Comparison of ENCODE assay signal across 1 cellular context in genomic region chr9:34454571-34455065, GRCh38.
TF ChIP-seq lines count a peak whose summit lies in the region.

No MANE protein-coding gene starts in this region.

TF ChIP-seq in K562, 482 proteins besides CTCF, POLR2A, EP300 and RAD21:
- TF ChIP-seq ZNF3 (CRISPR knock-in tag; IDR thresholded peaks at IDR 0.05), result no peak
- TF ChIP-seq, protein P1, sequence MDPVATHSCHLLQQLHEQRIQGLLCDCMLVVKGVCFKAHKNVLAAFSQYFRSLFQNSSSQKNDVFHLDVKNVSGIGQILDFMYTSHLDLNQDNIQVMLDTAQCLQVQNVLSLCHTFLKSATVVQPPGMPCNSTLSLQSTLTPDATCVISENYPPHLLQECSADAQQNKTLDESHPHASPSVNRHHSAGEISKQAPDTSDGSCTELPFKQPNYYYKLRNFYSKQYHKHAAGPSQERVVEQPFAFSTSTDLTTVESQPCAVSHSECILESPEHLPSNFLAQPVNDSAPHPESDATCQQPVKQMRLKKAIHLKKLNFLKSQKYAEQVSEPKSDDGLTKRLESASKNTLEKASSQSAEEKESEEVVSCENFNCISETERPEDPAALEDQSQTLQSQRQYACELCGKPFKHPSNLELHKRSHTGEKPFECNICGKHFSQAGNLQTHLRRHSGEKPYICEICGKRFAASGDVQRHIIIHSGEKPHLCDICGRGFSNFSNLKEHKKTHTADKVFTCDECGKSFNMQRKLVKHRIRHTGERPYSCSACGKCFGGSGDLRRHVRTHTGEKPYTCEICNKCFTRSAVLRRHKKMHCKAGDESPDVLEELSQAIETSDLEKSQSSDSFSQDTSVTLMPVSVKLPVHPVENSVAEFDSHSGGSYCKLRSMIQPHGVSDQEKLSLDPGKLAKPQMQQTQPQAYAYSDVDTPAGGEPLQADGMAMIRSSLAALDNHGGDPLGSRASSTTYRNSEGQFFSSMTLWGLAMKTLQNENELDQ (CRISPR knock-in tag; IDR thresholded peaks at IDR 0.05; ENCODE audit: borderline replicate concordance), result no peak
- TF ChIP-seq, protein P2, sequence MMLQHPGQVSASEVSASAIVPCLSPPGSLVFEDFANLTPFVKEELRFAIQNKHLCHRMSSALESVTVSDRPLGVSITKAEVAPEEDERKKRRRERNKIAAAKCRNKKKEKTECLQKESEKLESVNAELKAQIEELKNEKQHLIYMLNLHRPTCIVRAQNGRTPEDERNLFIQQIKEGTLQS (IDR thresholded peaks at IDR 0.05), result peak; percentile 68
- TF ChIP-seq, protein P2 (CRISPR knock-in tag; conservative IDR thresholded peaks at IDR 0.05), result no peak
